Comparison of ENCODE assay signal across 1 cellular context in genomic region chr9:935348-935965, GRCh38.
TF ChIP-seq lines count a peak whose summit lies in the region.

No MANE protein-coding gene starts in this region.

TF ChIP-seq in SK-N-SH, 30 proteins besides CTCF, POLR2A, EP300 and RAD21 (continued from another document):
- no peak for TF ChIP-seq MEF2A (IDR thresholded peaks at IDR 0.05; ENCODE audit: borderline replicate concordance, low read depth)
